Comparison of ENCODE assay signal across 1 cellular context in the genomic region with DNA sequence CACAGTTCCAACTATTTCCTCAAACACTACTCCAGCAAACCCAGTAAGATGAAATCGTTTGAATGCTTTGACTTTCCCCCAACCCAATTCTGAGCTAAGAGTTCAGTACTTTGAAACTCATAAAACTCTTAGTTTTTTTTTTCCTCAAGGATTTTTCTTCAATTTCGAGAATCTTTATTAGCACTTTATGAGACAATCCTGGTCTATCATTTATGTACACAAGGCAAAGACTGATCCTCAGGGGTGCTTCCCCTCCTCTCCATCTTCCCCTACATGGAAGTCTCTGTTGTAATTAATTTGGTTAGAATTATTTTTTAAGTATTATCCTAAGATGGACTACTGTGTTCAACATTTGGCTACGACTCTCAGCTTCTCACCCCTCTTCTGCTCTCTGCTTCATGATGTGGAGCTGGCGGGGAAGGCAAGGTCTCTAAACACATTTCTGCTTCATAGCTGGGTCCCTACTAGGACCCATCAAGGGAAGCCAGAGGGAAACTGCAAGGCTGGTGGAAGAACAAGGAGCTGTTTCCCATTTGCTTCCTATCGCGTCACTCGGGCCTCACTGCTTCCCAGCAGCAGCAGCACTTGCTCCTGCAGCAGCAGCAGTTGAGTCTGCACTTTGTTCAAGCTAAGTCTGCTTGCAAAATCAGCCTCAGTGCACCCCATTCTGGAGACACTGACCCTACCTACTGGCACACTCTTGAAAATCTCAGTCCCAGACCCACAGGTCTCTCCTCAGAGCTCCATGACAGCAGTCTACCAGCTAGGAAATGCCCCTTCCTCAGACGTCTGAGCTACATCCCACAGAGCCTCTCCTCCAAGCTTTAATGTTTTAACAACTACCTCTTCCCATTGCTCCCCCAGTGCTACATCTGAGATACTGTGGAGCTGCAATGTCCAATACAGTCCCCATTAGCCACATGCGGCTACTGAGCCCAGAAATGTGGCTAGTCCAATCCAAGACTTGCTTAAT.
TF ChIP-seq lines count a peak whose summit lies in the region.

No MANE protein-coding gene starts in this region.

TF ChIP-seq in neural cell, 6 proteins besides CTCF, POLR2A, EP300 and RAD21:
- TF ChIP-seq, protein P1, sequence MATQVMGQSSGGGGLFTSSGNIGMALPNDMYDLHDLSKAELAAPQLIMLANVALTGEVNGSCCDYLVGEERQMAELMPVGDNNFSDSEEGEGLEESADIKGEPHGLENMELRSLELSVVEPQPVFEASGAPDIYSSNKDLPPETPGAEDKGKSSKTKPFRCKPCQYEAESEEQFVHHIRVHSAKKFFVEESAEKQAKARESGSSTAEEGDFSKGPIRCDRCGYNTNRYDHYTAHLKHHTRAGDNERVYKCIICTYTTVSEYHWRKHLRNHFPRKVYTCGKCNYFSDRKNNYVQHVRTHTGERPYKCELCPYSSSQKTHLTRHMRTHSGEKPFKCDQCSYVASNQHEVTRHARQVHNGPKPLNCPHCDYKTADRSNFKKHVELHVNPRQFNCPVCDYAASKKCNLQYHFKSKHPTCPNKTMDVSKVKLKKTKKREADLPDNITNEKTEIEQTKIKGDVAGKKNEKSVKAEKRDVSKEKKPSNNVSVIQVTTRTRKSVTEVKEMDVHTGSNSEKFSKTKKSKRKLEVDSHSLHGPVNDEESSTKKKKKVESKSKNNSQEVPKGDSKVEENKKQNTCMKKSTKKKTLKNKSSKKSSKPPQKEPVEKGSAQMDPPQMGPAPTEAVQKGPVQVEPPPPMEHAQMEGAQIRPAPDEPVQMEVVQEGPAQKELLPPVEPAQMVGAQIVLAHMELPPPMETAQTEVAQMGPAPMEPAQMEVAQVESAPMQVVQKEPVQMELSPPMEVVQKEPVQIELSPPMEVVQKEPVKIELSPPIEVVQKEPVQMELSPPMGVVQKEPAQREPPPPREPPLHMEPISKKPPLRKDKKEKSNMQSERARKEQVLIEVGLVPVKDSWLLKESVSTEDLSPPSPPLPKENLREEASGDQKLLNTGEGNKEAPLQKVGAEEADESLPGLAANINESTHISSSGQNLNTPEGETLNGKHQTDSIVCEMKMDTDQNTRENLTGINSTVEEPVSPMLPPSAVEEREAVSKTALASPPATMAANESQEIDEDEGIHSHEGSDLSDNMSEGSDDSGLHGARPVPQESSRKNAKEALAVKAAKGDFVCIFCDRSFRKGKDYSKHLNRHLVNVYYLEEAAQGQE (IDR thresholded peaks at IDR 0.05; ENCODE audit: borderline replicate concordance): no peak
- TF ChIP-seq MXI1 (conservative IDR thresholded peaks at IDR 0.05; ENCODE audit: poor library complexity, severe bottlenecking) (no peak), POLR2AphosphoS5 (IDR thresholded peaks at IDR 0.05) (no peak), EZH2 (IDR thresholded peaks at IDR 0.05; ENCODE audit: borderline replicate concordance, insufficient read depth, low read length, poor library complexity, severe bottlenecking) (no peak), TAF1 (IDR thresholded peaks at IDR 0.05; ENCODE audit: low read depth) (no peak), SMC3 (conservative IDR thresholded peaks at IDR 0.05; ENCODE audit: poor library complexity) (no peak)
